1 cellular context compared by ENCODE assay signal in the genomic region with DNA sequence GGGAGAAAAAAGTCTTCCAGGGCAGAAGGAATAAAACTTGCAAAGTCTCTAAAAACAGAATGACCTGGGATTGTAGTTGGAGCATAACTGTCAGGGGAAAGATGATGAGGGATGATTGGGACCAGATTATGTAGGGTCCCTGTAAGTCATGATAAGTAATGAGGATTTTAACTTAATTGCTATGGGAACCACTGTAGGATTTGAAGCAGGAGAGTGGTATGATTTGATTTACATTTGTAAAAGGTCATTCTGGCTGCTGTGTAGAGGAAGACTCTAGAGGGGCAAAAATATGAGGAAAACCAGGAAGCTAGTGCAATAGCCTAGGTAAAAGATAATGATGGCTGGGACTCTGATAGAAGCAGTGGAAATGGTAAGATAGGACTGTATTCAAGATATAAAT.
TF ChIP-seq lines count a peak whose summit lies in the region.

No MANE protein-coding gene starts in this region.

TF ChIP-seq in SK-N-SH, 30 proteins besides CTCF, POLR2A, EP300 and RAD21 (continued from another document):
- no peak for TF ChIP-seq YY1 (IDR thresholded peaks at IDR 0.05; ENCODE audit: low read depth)
- TF ChIP-seq FOXM1 (IDR thresholded peaks at IDR 0.05; ENCODE audit: low read depth), result no peak
